ENCODE assay signal across 1 cellular context in genomic region chr7:66529889-66530615, GRCh38.
TF ChIP-seq lines count a peak whose summit lies in the region.

No MANE protein-coding gene starts in this region.

TF ChIP-seq in WTC11, 78 proteins besides CTCF, POLR2A, EP300 and RAD21:
- no peak for TF ChIP-seq TCF7 (CRISPR knock-in tag; IDR thresholded peaks at IDR 0.05; ENCODE audit: low read depth)
- TF ChIP-seq, protein P1, sequence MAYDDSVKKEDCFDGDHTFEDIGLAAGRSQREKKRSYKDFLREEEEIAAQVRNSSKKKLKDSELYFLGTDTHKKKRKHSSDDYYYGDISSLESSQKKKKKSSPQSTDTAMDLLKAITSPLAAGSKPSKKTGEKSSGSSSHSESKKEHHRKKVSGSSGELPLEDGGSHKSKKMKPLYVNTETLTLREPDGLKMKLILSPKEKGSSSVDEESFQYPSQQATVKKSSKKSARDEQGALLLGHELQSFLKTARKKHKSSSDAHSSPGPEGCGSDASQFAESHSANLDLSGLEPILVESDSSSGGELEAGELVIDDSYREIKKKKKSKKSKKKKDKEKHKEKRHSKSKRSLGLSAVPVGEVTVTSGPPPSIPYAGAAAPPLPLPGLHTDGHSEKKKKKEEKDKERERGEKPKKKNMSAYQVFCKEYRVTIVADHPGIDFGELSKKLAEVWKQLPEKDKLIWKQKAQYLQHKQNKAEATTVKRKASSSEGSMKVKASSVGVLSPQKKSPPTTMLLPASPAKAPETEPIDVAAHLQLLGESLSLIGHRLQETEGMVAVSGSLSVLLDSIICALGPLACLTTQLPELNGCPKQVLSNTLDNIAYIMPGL (CRISPR knock-in tag; IDR thresholded peaks at IDR 0.05), result no peak
